8 cellular contexts compared by ENCODE assay signal in genomic region chr17:1399366-1399678, GRCh38. TPM values are rescaled to one million over a fixed set of nuclear protein-coding genes. Genes with fewer than 3 reads are reported as not detected.
A peak's percentile ranks its signal among the peaks of the same experiment; 100 is the strongest.
DNase-seq lines count a peak whose midpoint lies in the region; ATAC-seq, FAIRE-seq and TF ChIP-seq lines count a peak whose summit lies in the region.

No MANE protein-coding gene starts in this region.

- peaks cover 50% of the 10 kb centered on the region for H4K20me1 ChIP-seq in Loucy (ENCODE audit: insufficient read depth, low read length, poor library complexity, severe bottlenecking)

- H3K4me3 ChIP-seq in Loucy (ENCODE audit: low read length, poor library complexity, severe bottlenecking) (peak overlapping the region; percentile 100), brain microvascular endothelial cell (ENCODE audit: low read depth, low read length) (peak overlapping the region; percentile 93)

- intact Hi-C loops in left colon (cut with DNase I, micrococcal nuclease): no loop called here

- in situ Hi-C loops in brain microvascular endothelial cell (cut with HindIII; ENCODE audit: low pct_ligation_motif_present, low sequenced_read_pairs): no loop called here
- in situ Hi-C loops in GM13976 (cut with MboI; ENCODE audit: low sequenced_read_pairs, unreplicated experiment): no loop called here

- H3K36me3 ChIP-seq in Loucy (ENCODE audit: insufficient read depth, low read length) (no peaks in the 10 kb centered on the region), brain microvascular endothelial cell (replicated peaks) (peaks cover 6% of the 10 kb centered on the region)

- peak; percentile 55 for ATAC-seq in left colon

- H2AFZ ChIP-seq in Loucy (ENCODE audit: low read length): no peak overlapping the region

- TF ChIP-seq CTCF in Loucy (conservative IDR thresholded peaks at IDR 0.05; ENCODE audit: low read length): no peak
- TF ChIP-seq CTCF in brain microvascular endothelial cell (IDR thresholded peaks at IDR 0.05; ENCODE audit: low read depth, low read length, missing control alignments): no peak
- no peak for TF ChIP-seq CTCF in GM13976 (IDR thresholded peaks at IDR 0.05; ENCODE audit: borderline replicate concordance, control extremely low read depth, extremely low read depth, insufficient read depth, missing control alignments)

- H3K9me3 ChIP-seq in Loucy (ENCODE audit: insufficient read depth, low read depth, low read length): no peaks in the 10 kb centered on the region

- no peak for FAIRE-seq in GM19239 (lab: Jason Lieb, UNC)

- no peaks in the 10 kb centered on the region for H3K9me2 ChIP-seq in Loucy (replicated peaks; ENCODE audit: low read depth, low read length)

- H3F3A ChIP-seq in Loucy (ENCODE audit: low read depth): no peaks in the 10 kb centered on the region

- H3K79me2 ChIP-seq in Loucy (ENCODE audit: insufficient read depth, low read length): peaks cover 57% of the 10 kb centered on the region

- DNase-seq in activated effector memory CD4-positive, alpha-beta T cell treated with anti-CD3 and anti-CD28 coated beads, Interleukin-2, amount 50 U/mL, for 16 hours: peak; percentile 87
- no peak for DNase-seq in activated effector memory CD4-positive, alpha-beta T cell treated with Interleukin-2 at 50 U/mL for 16 hours
- DNase-seq in brain microvascular endothelial cell: no peak
- DNase-seq in left colon: peak; percentile 53 to 73
- DNase-seq in stimulated activated naive CD4-positive, alpha-beta T cell treated with Interleukin-2 at 50 U/mL for 16 hours (lab: John Stamatoyannopoulos, UW): peak; percentile 74
- DNase-seq in GM19239 (ENCODE audit: insufficient read length, low spot score): no peak
- DNase-seq in GM13976 (ENCODE audit: low spot score): no peak

- peak overlapping the region; percentile 97 for H3K4me2 ChIP-seq in Loucy (ENCODE audit: low read depth, low read length, poor library complexity, severe bottlenecking)

- peaks cover 24% of the 10 kb centered on the region for H3K4me1 ChIP-seq in Loucy (ENCODE audit: insufficient read depth, low read length, poor library complexity, severe bottlenecking)

- H3K9ac ChIP-seq in Loucy (ENCODE audit: low read depth, low read length, poor library complexity, severe bottlenecking): peak overlapping the region; percentile 94

- peaks cover 5% of the 10 kb centered on the region for H3K27me3 ChIP-seq in Loucy (ENCODE audit: insufficient read depth, low read length, poor library complexity, severe bottlenecking)
- H3K27me3 ChIP-seq in brain microvascular endothelial cell (replicated peaks): no peaks in the 10 kb centered on the region

- H3K27ac ChIP-seq in brain microvascular endothelial cell: peak overlapping the region; percentile 98

RNA-seq across cellular contexts. Expression of gene YWHAE, which starts 0.7 kb away (rescaled TPM):
- total RNA-seq in left colon: 100 to 1,000 TPM; 411 to 446 TPM

RNA-seq across cellular contexts. Expression of gene CRK, which starts 56.7 kb away (rescaled TPM):
- total RNA-seq in left colon: 10 to 100 TPM; 74.6 to 80.9 TPM

Comparison
In these comparisons a context has a peak if more than half of its experiments do, and no peak if none do; other contexts are left out.
1. DNase-seq: peak in activated effector memory CD4-positive, alpha-beta T cell treated with anti-CD3 and anti-CD28 coated beads, Interleukin-2, amount 50 U/mL, for 16 hours (single experiment), left colon (2 of 2) and stimulated activated naive CD4-positive, alpha-beta T cell treated with Interleukin-2 at 50 U/mL for 16 hours (single experiment); none in activated effector memory CD4-positive, alpha-beta T cell treated with Interleukin-2 at 50 U/mL for 16 hours (single experiment), brain microvascular endothelial cell (single experiment), GM19239 (single experiment) and GM13976 (single experiment).